Comparison of ENCODE assay signal across 8 cellular contexts in the genomic region with DNA sequence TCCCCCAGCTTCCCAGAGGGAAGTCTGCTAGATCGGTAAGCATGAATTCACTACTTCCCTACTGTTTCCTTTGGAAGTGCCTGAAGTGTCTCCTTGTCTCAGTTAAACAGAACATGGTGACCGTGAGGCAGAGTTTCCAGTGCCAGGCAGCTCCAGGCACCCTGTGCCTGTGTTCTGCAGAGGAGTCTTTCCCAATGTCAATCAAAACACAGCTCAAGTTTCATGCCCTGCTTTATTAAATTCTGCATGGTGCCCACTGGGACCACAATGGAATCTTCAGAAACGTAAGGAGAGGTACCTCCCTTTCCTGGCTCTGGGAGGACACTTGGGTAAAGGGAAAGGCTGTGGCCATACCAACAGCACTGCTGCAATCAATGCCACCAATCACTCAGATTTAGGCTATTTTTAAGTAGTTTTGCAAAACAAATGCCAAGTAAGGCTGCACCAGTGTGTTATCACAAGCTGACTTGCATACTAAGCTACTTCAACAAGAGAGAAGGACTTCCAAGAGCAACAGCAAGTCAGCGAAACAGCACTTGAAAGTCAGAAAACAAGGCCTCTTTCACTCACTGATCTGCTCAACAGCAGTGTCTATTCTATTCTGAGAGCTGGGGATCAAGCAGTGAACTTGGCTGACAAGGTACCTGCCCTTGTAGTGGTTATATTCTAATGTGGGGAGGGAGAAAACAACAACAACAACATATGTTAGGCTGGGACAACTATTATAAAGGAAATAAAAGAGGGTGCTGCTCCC. TPM values are rescaled to one million over a fixed set of nuclear protein-coding genes. Genes with fewer than 3 reads are reported as not detected.
DNase-seq lines count a peak whose midpoint lies in the region; ATAC-seq, FAIRE-seq and TF ChIP-seq lines count a peak whose summit lies in the region.

No MANE protein-coding gene starts in this region.

- ATAC-seq in activated CD4-positive, CD25-positive, alpha-beta regulatory T cell treated with anti-CD3 and anti-CD28 coated beads, Interleukin-2, amount 50 U/mL, for 24 hours: no peak
- no peak for ATAC-seq in GM21360 (IDR thresholded peaks at IDR 0.05; ENCODE audit: unreplicated experiment)

- H3K27ac Mint-ChIP-seq in activated naive CD8-positive, alpha-beta T cell: peak overlapping the region; percentile 77

- H3K27me3 Mint-ChIP-seq in activated naive CD8-positive, alpha-beta T cell: no peaks in the 10 kb centered on the region

- peaks cover 8% of the 10 kb centered on the region for H3K36me3 Mint-ChIP-seq in activated naive CD8-positive, alpha-beta T cell

- no peak overlapping the region for H3K9ac ChIP-seq in HUES48 (ENCODE audit: low read depth, low read length)

- H3K4me1 ChIP-seq in HUES48 (ENCODE audit: control insufficient read depth, insufficient read depth, low read length) (peaks cover 24% of the 10 kb centered on the region), right atrium auricular region (peaks cover 0 to 47% of the 10 kb centered on the region in 2 donors), small intestine (ENCODE audit: control insufficient read depth in 2 of 2, insufficient read depth in 1 of 2, low read depth in 1 of 2, low read length in 1 of 2) (peaks cover 0 to 2% of the 10 kb centered on the region in 2 donors)

- TF ChIP-seq CTCF in right atrium auricular region (IDR thresholded peaks at IDR 0.05) (no peak), D721Med (IDR thresholded peaks at IDR 0.05; ENCODE audit: insufficient read depth, missing control alignments) (no peak)

- H3K27me3 ChIP-seq in HUES48 (ENCODE audit: control insufficient read depth, insufficient read depth, low read length) (no peaks in the 10 kb centered on the region), right atrium auricular region (no peaks in the 10 kb centered on the region), small intestine (ENCODE audit: control insufficient read depth in 2 of 2, insufficient read depth in 2 of 2, low read length in 2 of 2) (no peaks in the 10 kb centered on the region)

- 0 out of 2 replicates have a peak, but pooled peaks cover 3% of the 10 kb centered on the region for H3K36me3 ChIP-seq in HUES48 (ENCODE audit: control insufficient read depth, insufficient read depth, low read length)
- no peaks in the 10 kb centered on the region for H3K36me3 ChIP-seq in right atrium auricular region
- H3K36me3 ChIP-seq in small intestine (ENCODE audit: control insufficient read depth in 2 of 2, insufficient read depth in 2 of 2, low read length in 2 of 2): no peaks in the 10 kb centered on the region

- 61 to 69% (median 67%) methylated on average over 4 of the region's 4 CpGs for WGBS in small intestine, 3 donors

- no peak for FAIRE-seq in small intestine (lab: Jason Lieb, UNC)
- no peak for FAIRE-seq in D721Med (lab: Jason Lieb, UNC)

- H3K4me1 Mint-ChIP-seq in activated naive CD8-positive, alpha-beta T cell (ENCODE audit: low read depth): peaks cover 68% of the 10 kb centered on the region

- no peaks in the 10 kb centered on the region for H3K9me3 Mint-ChIP-seq in activated naive CD8-positive, alpha-beta T cell (ENCODE audit: low read depth)

- peak overlapping the region; percentile 67 for H3K27ac ChIP-seq in HUES48 (ENCODE audit: low read depth, low read length)
- H3K27ac ChIP-seq in right atrium auricular region: peak overlapping the region; percentile 68 to 82
- peak overlapping the region; percentile 5 to 73 for H3K27ac ChIP-seq in small intestine (ENCODE audit: low read depth in 1 of 2, low read length in 1 of 2)

- no peak overlapping the region for H3K4me3 ChIP-seq in HUES48 (ENCODE audit: low read depth, low read length)
- no peak overlapping the region for H3K4me3 ChIP-seq in right atrium auricular region
- no peak overlapping the region for H3K4me3 ChIP-seq in small intestine (ENCODE audit: low read depth in 1 of 2, low read length in 2 of 2)

- DNase-seq in right atrium auricular region (ENCODE audit: low spot score) (no peak), small intestine (no peak), D721Med (ENCODE audit: insufficient read length, low spot score) (no peak), DMS53 treated with DMSO at 0.1 percent for 48 hours (lab: John Stamatoyannopoulos, UW; ENCODE audit: unreplicated experiment) (no peak)

- H3K9me3 ChIP-seq in HUES48 (ENCODE audit: control insufficient read depth, insufficient read depth, low read length) (peaks cover 3% of the 10 kb centered on the region; the same call in 1 of the 2 replicates), right atrium auricular region (no peaks in the 10 kb centered on the region), small intestine (ENCODE audit: control insufficient read depth, low read depth) (no peaks in the 10 kb centered on the region)

- peak overlapping the region; percentile 56 for H3K4me3 Mint-ChIP-seq in activated naive CD8-positive, alpha-beta T cell

RNA-seq across cellular contexts. Expression of a gene that starts 14.9 kb away (rescaled TPM):
- total RNA-seq in right atrium auricular region: 10 to 100 TPM; 15.5 to 19.0 TPM
- polyA plus RNA-seq in small intestine: 10 to 100 TPM; 20.0 to 91.5 (median 63.0) TPM
